ENCODE assay signal across 29 cellular contexts in genomic region chr17:27858621-27859305, GRCh38. TPM values are rescaled to one million over a fixed set of nuclear protein-coding genes. Genes with fewer than 3 reads are reported as not detected.
"Had no signal": no experiment of that assay in that cellular context is flagged by ENCODE, and none has a peak within 500 bp of the region (broad histone marks: within the 10 kb centered on the region; RNA-seq: fewer than 3 reads in every experiment).

No MANE protein-coding gene starts in this region.

- H3K4me2 ChIP-seq: hepatocyte had no signal

- H3K27me3 ChIP-seq: heart right ventricle, hepatocyte, left lung, ovary, right atrium auricular region, right lobe of liver, stomach, testis, thyroid gland, transverse colon, upper lobe of right lung, vagina had no signal

- FAIRE-seq: kidney had no signal

- H3K4me1 ChIP-seq: heart right ventricle, left lung, lower lobe of right lung, right atrium auricular region, right lobe of liver, stomach, testis, thyroid gland, upper lobe of right lung, vagina had no signal

- H3K27ac ChIP-seq: heart right ventricle, hepatocyte, left lung, lower lobe of right lung, ovary, right atrium auricular region, right lobe of liver, skin epidermis, stomach, testis, thyroid gland, transverse colon, upper lobe of right lung, vagina had no signal

- H3K4me3 ChIP-seq: heart right ventricle, hepatocyte, left lung, lower lobe of right lung, ovary, right atrium auricular region, right lobe of liver, skin epidermis, stomach, testis, thyroid gland, transverse colon, upper lobe of right lung, vagina had no signal

- ATAC-seq: heart right ventricle; left colon; left lung; lower lobe of right lung; naive thymus-derived CD4-positive, alpha-beta T cell; natural killer cell treated with Interleukin-12 subunit alpha and Interleukin-12 subunit beta and Interleukin-15 and Interleukin-18, amount 100 ng/mL, for 72 hours; right lobe of liver; stimulated activated naive B cell treated with anti-CD40 and anti-IgM and Interleukin-4, amounts not matched to agents 10 μg/mL and 1 μg/mL and 100 μg/mL, for 72 hours; stimulated activated naive CD8-positive, alpha-beta T cell treated with anti-CD3 and anti-CD28 coated beads, Interleukin-15, Interleukin-2, amounts not matched to agents 100 U/mL and 50 U/mL, for 24 hours; upper lobe of right lung had no signal

- H2AFZ ChIP-seq: hepatocyte had no signal

- DNase-seq: heart right ventricle; kidney; left colon; left lung; lower lobe of right lung; mammary epithelial cell; mesenchymal stem cell; naive thymus-derived CD4-positive, alpha-beta T cell; ovary; right lobe of liver; stimulated activated CD4-positive, alpha-beta T cell treated with anti-CD3 and anti-CD28 coated beads, Interleukin-12 subunit alpha, Interleukin-12 subunit beta, amount 100 ng/mL, for 4 hours; stimulated activated CD4-positive, alpha-beta T cell treated with anti-CD3 and anti-CD28 coated beads, Interleukin-15, amount 100 ng/mL, for 24 hours; stimulated activated CD4-positive, alpha-beta T cell treated with anti-CD3 and anti-CD28 coated beads, Interleukin-2, amount 100 ng/mL, for 24 hours; stimulated activated CD4-positive, alpha-beta T cell treated with anti-CD3 and anti-CD28 coated beads, Interleukin-4, amount 100 ng/mL, for 1 hour; stimulated activated naive B cell treated with anti-CD40 and anti-IgM and Interleukin-4, amounts not matched to agents 10 μg/mL and 1 μg/mL and 100 μg/mL, for 72 hours; stimulated activated naive CD8-positive, alpha-beta T cell treated with anti-CD3 and anti-CD28 coated beads, Interleukin-15, Interleukin-2, amounts not matched to agents 100 U/mL and 50 U/mL, for 24 hours; stomach; testis; thyroid gland; transverse colon; upper lobe of right lung had no signal

- H3K36me3 ChIP-seq: heart right ventricle, left lung, lower lobe of right lung, ovary, right atrium auricular region, right lobe of liver, stomach, thyroid gland, transverse colon, upper lobe of right lung, vagina had no signal

- H3K9me3 ChIP-seq: heart right ventricle, left lung, lower lobe of right lung, ovary, right atrium auricular region, right lobe of liver, stomach, testis, thyroid gland, transverse colon, upper lobe of right lung, vagina had no signal

- H3K79me2 ChIP-seq: hepatocyte had no signal

RNA-seq across cellular contexts. Expression of gene NOS2, which starts 58.4 kb away (rescaled TPM):
- total RNA-seq: mammary epithelial cell; mononuclear cell; natural killer cell treated with Interleukin-12 subunit alpha and Interleukin-12 subunit beta and Interleukin-15 and Interleukin-18, amount 100 ng/mL, for 72 hours; pulmonary artery endothelial cell; renal cortical epithelial cell; vagina had no signal
- polyA plus RNA-seq: mammary epithelial cell; naive thymus-derived CD4-positive, alpha-beta T cell had no signal
